In genomic region chr18:25725461-25725860, GRCh38 we compare ENCODE assay signal across 19 cellular contexts.
"Had no signal": no experiment of that assay in that cellular context is flagged by ENCODE, and none has a peak within 500 bp of the region (broad histone marks: within the 10 kb centered on the region; RNA-seq: fewer than 3 reads in every experiment).

No MANE protein-coding gene starts in this region.

- H3K27ac Mint-ChIP-seq: stimulated activated naive B cell treated with anti-CD40 and anti-IgM and Interleukin-4, amounts not matched to agents 10 μg/mL and 1 μg/mL and 100 μg/mL, for 72 hours; stimulated activated naive CD8-positive, alpha-beta T cell treated with anti-CD3 and anti-CD28 coated beads, Interleukin-15, amount 100 ng/mL, for 72 hours had no signal

- H3K9me3 ChIP-seq: mucosa of descending colon, transverse colon had no signal

- H3K27ac ChIP-seq: heart right ventricle, spleen, thoracic aorta, transverse colon had no signal

- ATAC-seq: left lobe of liver; mucosa of descending colon; naive thymus-derived CD8-positive, alpha-beta T cell; sciatic nerve; stimulated activated naive B cell treated with anti-CD40 and anti-IgM and Interleukin-4, amounts not matched to agents 10 μg/mL and 1 μg/mL and 100 μg/mL, for 72 hours; stimulated activated naive CD8-positive, alpha-beta T cell treated with anti-CD3 and anti-CD28 coated beads, Interleukin-15, amount 100 ng/mL, for 72 hours had no signal

- H3K4me3 Mint-ChIP-seq: naive thymus-derived CD8-positive, alpha-beta T cell; stimulated activated naive B cell treated with anti-CD40 and anti-IgM and Interleukin-4, amounts not matched to agents 10 μg/mL and 1 μg/mL and 100 μg/mL, for 72 hours; stimulated activated naive CD8-positive, alpha-beta T cell treated with anti-CD3 and anti-CD28 coated beads, Interleukin-15, amount 100 ng/mL, for 72 hours had no signal

- H3K4me3 ChIP-seq: heart right ventricle, mucosa of descending colon, spleen, thoracic aorta, transverse colon had no signal

- H3K27me3 ChIP-seq: transverse colon had no signal

- H3K36me3 ChIP-seq: heart right ventricle, spleen, thoracic aorta, transverse colon had no signal

- DNase-seq: cerebellar nuclear complex; dermis blood vessel endothelial cell; heart right ventricle; hypothalamus; islet precursor cell; mammary epithelial cell; mucosa of descending colon; naive thymus-derived CD8-positive, alpha-beta T cell; posterior cingulate gyrus; spleen; stimulated activated CD4-positive, alpha-beta T cell treated with anti-CD3 and anti-CD28 coated beads, Interleukin-15, amount 100 ng/mL, for 24 hours; stimulated activated CD4-positive, alpha-beta T cell treated with anti-CD3 and anti-CD28 coated beads, Interleukin-1b, Interleukin-23, amount 100 ng/mL, for 48 hours; stimulated activated CD4-positive, alpha-beta T cell treated with anti-CD3 and anti-CD28 coated beads, Interleukin-4, amount 100 ng/mL, for 24 hours; stimulated activated naive B cell treated with anti-CD40 and anti-IgM and Interleukin-4, amounts not matched to agents 10 μg/mL and 1 μg/mL and 100 μg/mL, for 72 hours; stimulated activated naive CD8-positive, alpha-beta T cell treated with anti-CD3 and anti-CD28 coated beads, Interleukin-15, amount 100 ng/mL, for 72 hours; transverse colon had no signal

- H3K4me1 ChIP-seq: heart right ventricle, transverse colon had no signal

- H3K4me1 Mint-ChIP-seq: stimulated activated naive B cell treated with anti-CD40 and anti-IgM and Interleukin-4, amounts not matched to agents 10 μg/mL and 1 μg/mL and 100 μg/mL, for 72 hours; stimulated activated naive CD8-positive, alpha-beta T cell treated with anti-CD3 and anti-CD28 coated beads, Interleukin-15, amount 100 ng/mL, for 72 hours had no signal
